ENCODE assay signal across 35 cellular contexts in the genomic region with DNA sequence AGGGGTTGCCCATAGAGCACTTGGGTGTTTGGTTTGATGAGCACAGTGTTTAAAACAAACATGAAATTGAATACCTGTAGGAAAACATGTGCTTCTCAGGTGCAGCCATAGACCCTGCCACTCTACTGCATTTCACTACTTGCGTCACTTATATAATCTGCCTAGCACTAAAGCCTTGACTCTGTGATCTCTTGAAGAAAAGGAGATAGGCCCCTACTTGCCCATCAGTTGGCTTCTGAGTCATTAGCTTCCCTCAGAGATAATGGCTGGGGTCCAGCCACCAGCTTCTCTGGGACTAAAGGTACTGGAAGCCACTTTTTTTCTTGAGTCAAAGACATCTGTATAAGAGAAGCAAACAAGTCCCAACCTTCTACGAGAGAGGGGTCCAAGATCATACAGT.
"Had no signal": no experiment of that assay in that cellular context is flagged by ENCODE, and none has a peak within 500 bp of the region (broad histone marks: within the 10 kb centered on the region; RNA-seq: fewer than 3 reads in every experiment).

No MANE protein-coding gene starts in this region.

- H3K4me3 Mint-ChIP-seq: activated B cell treated with CpG ODN at 0.5 μM for 24 hours; activated CD4-positive, alpha-beta memory T cell treated with anti-CD3 and anti-CD28 coated beads for 36 hours; activated naive CD4-positive, alpha-beta T cell treated with anti-CD3 and anti-CD28 coated beads for 36 hours; activated T-cell treated with anti-CD3 and anti-CD28 coated beads, Interleukin-2, amount 50 U/mL, for 4 hours; activated T-helper 1 cell treated with anti-CD3 and anti-CD28 coated beads, Interleukin-12 subunit alpha, Interleukin-12 subunit beta, Interleukin-2, Interleukin-4 antibody, amounts not matched to agents 30 ng/mL and 10 ng/mL and 1 ng/mL, durations not matched to agents 14 hours and 24 hours and 36 hours had no signal

- H3K36me3 Mint-ChIP-seq: activated CD4-positive, alpha-beta memory T cell treated with anti-CD3 and anti-CD28 coated beads for 36 hours had no signal

- H3K4me3 ChIP-seq: adrenal gland, body of pancreas, K562 had no signal

- ATAC-seq: activated naive CD4-positive, alpha-beta T cell treated with anti-CD3 and anti-CD28 coated beads, Interleukin-2, amount 50 U/mL, for 72 hours; activated T-cell treated with anti-CD3 and anti-CD28 coated beads, Interleukin-2, amount 50 U/mL, for 4 hours; body of pancreas; K562; Panc1 had no signal

- DNase-seq: activated B cell treated with CpG ODN at 0.5 μM for 24 hours; activated CD4-positive, alpha-beta memory T cell treated with anti-CD3 and anti-CD28 coated beads for 36 hours; activated CD4-positive, alpha-beta T cell treated with anti-CD3 and anti-CD28 coated beads for 4 hours; activated CD4-positive, alpha-beta T cell treated with anti-CD3 and anti-CD28 coated beads, Interleukin-2, amount 50 U/mL, for 1 hour; activated CD4-positive, CD25-positive, alpha-beta regulatory T cell treated with anti-CD3 and anti-CD28 coated beads, Interleukin-2, amount 50 U/mL, for 72 hours; activated CD8-positive, alpha-beta memory T cell treated with anti-CD3 and anti-CD28 coated beads, Interleukin-2, amount 50 U/mL, for 4 hours; activated gamma-delta T cell treated with Interleukin-2 at 50 U/mL for 16 hours; activated naive CD4-positive, alpha-beta T cell treated with anti-CD3 and anti-CD28 coated beads for 36 hours; activated T-cell treated with anti-CD3 and anti-CD28 coated beads for 4 hours; activated T-cell treated with anti-CD3 and anti-CD28 coated beads, Interleukin-2, amount 50 U/mL, for 4 hours; adrenal gland; body of pancreas; central memory CD4-positive, alpha-beta T cell; NCI-H1048; NCI-H1105 treated with DMSO at 0.1 percent for 48 hours; NCI-H1436; NCI-H1694; NCI-H1930; NCI-H2081 treated with DMSO at 0.1 percent for 48 hours; NCI-H2171; NCI-H2227 treated with DMSO at 0.1 percent for 48 hours; NCI-H446; NCI-H524; NCI-H69; Right ventricle myocardium superior; RPMI8226; SW 1271; T-helper 1 cell; T-helper 2 cell; T-helper 9 cell had no signal

- H3K27ac ChIP-seq: adrenal gland, body of pancreas, VCaP had no signal

- H3K9me3 ChIP-seq: adrenal gland, body of pancreas had no signal

- H3K27ac Mint-ChIP-seq: activated B cell treated with CpG ODN at 0.5 μM for 24 hours; activated CD4-positive, alpha-beta memory T cell treated with anti-CD3 and anti-CD28 coated beads for 36 hours; activated naive CD4-positive, alpha-beta T cell treated with anti-CD3 and anti-CD28 coated beads for 36 hours; activated T-helper 1 cell treated with anti-CD3 and anti-CD28 coated beads, Interleukin-12 subunit alpha, Interleukin-12 subunit beta, Interleukin-2, Interleukin-4 antibody, amounts not matched to agents 30 ng/mL and 10 ng/mL and 1 ng/mL, durations not matched to agents 14 hours and 24 hours and 36 hours had no signal

- H3K4me1 ChIP-seq: adrenal gland had no signal

- H3K36me3 ChIP-seq: adrenal gland had no signal

- H3K9me3 Mint-ChIP-seq: activated B cell treated with CpG ODN at 0.5 μM for 24 hours; activated CD4-positive, alpha-beta memory T cell treated with anti-CD3 and anti-CD28 coated beads for 36 hours; activated naive CD4-positive, alpha-beta T cell treated with anti-CD3 and anti-CD28 coated beads for 36 hours; activated naive CD4-positive, alpha-beta T cell treated with anti-CD3 and anti-CD28 coated beads, Interleukin-2, amount 50 U/mL, for 72 hours; activated T-cell treated with anti-CD3 and anti-CD28 coated beads, Interleukin-2, amount 50 U/mL, for 4 hours; activated T-helper 1 cell treated with anti-CD3 and anti-CD28 coated beads, Interleukin-12 subunit alpha, Interleukin-12 subunit beta, Interleukin-2, Interleukin-4 antibody, amounts not matched to agents 30 ng/mL and 10 ng/mL and 1 ng/mL, durations not matched to agents 14 hours and 24 hours and 36 hours had no signal

- H3K27me3 ChIP-seq: body of pancreas had no signal
